37 cellular contexts compared by ENCODE assay signal in genomic region chr12:30626847-30627246, GRCh38.
"Had no signal": no experiment of that assay in that cellular context is flagged by ENCODE, and none has a peak within 500 bp of the region (broad histone marks: within the 10 kb centered on the region; RNA-seq: fewer than 3 reads in every experiment).

No MANE protein-coding gene starts in this region.

- ATAC-seq: activated CD8-positive, alpha-beta T cell treated with anti-CD3 and anti-CD28 coated beads for 36 hours; activated naive CD4-positive, alpha-beta T cell treated with anti-CD3 and anti-CD28 coated beads, Interleukin-2, amount 50 U/mL, for 72 hours; activated T-cell treated with anti-CD3 and anti-CD28 coated beads, Interleukin-2, amount 50 U/mL, for 4 hours; activated T-cell treated with anti-CD3 and anti-CD28 coated beads, Interleukin-2, amount 50 U/mL, for 72 hours; activated T-helper 17 cell treated with anti-CD3 and anti-CD28 coated beads, Interleukin-2, amount 50 U/mL, for 72 hours; body of pancreas had no signal

- H3K27me3 Mint-ChIP-seq: activated CD4-positive, alpha-beta memory T cell treated with anti-CD3 and anti-CD28 coated beads for 36 hours; activated CD4-positive, alpha-beta T cell treated with anti-CD3 and anti-CD28 coated beads, Interleukin-2, amount 10 ng/mL, durations not matched to agents 24 days and 14 days; activated CD8-positive, alpha-beta T cell treated with anti-CD3 and anti-CD28 coated beads for 36 hours; activated naive CD8-positive, alpha-beta T cell treated with anti-CD3 and anti-CD28 coated beads for 36 hours; activated T-helper 17 cell treated with anti-CD3 and anti-CD28 coated beads, Interleukin-2, amount 50 U/mL, for 72 hours had no signal

- H3K9me3 ChIP-seq: adrenal gland, body of pancreas, breast epithelium had no signal

- H3K36me3 ChIP-seq: breast epithelium had no signal

- H3K27ac Mint-ChIP-seq: activated CD4-positive, alpha-beta memory T cell treated with anti-CD3 and anti-CD28 coated beads for 36 hours; activated CD4-positive, alpha-beta T cell treated with anti-CD3 and anti-CD28 coated beads, Interleukin-2, amount 10 ng/mL, durations not matched to agents 24 days and 14 days; activated CD8-positive, alpha-beta T cell treated with anti-CD3 and anti-CD28 coated beads for 36 hours; activated naive CD4-positive, alpha-beta T cell treated with anti-CD3 and anti-CD28 coated beads for 36 hours; activated naive CD4-positive, alpha-beta T cell treated with anti-CD3 and anti-CD28 coated beads, Interleukin-2, amount 50 U/mL, for 72 hours; activated naive CD8-positive, alpha-beta T cell treated with anti-CD3 and anti-CD28 coated beads for 36 hours; activated T-cell treated with anti-CD3 and anti-CD28 coated beads, Interleukin-2, amount 50 U/mL, for 72 hours; activated T-helper 1 cell treated with anti-CD3 and anti-CD28 coated beads, Interleukin-12 subunit alpha, Interleukin-12 subunit beta, Interleukin-2, Interleukin-4 antibody, amounts not matched to agents 30 ng/mL and 10 ng/mL and 1 ng/mL, durations not matched to agents 14 hours and 24 hours and 36 hours; activated T-helper 17 cell treated with anti-CD3 and anti-CD28 coated beads, Interleukin-2, amount 50 U/mL, for 72 hours; T-helper 1 cell treated with Interleukin-12 subunit alpha and Interleukin-12 subunit beta and Interleukin-4 antibody, amounts not matched to agents 30 μg/mL and 1 μg/mL, for 36 hours; T-helper 2 cell treated with Interferon-gamma antibody and Interleukin-4, amounts not matched to agents 5 μg/mL and 100 μg/mL, for 36 hours had no signal

- H3K27ac ChIP-seq: adrenal gland, body of pancreas, brain microvascular endothelial cell, breast epithelium, VCaP had no signal

- H3K9me3 Mint-ChIP-seq: activated CD4-positive, alpha-beta memory T cell treated with anti-CD3 and anti-CD28 coated beads for 36 hours; activated CD4-positive, alpha-beta T cell treated with anti-CD3 and anti-CD28 coated beads, Interleukin-2, amount 10 ng/mL, durations not matched to agents 24 days and 14 days; activated CD8-positive, alpha-beta T cell treated with anti-CD3 and anti-CD28 coated beads for 36 hours; activated naive CD4-positive, alpha-beta T cell treated with anti-CD3 and anti-CD28 coated beads for 36 hours; activated naive CD4-positive, alpha-beta T cell treated with anti-CD3 and anti-CD28 coated beads, Interleukin-2, amount 50 U/mL, for 72 hours; activated naive CD8-positive, alpha-beta T cell treated with anti-CD3 and anti-CD28 coated beads for 36 hours; activated T-cell treated with anti-CD3 and anti-CD28 coated beads, Interleukin-2, amount 50 U/mL, for 4 hours; activated T-cell treated with anti-CD3 and anti-CD28 coated beads, Interleukin-2, amount 50 U/mL, for 72 hours; activated T-helper 1 cell treated with anti-CD3 and anti-CD28 coated beads, Interleukin-12 subunit alpha, Interleukin-12 subunit beta, Interleukin-2, Interleukin-4 antibody, amounts not matched to agents 30 ng/mL and 10 ng/mL and 1 ng/mL, durations not matched to agents 14 hours and 24 hours and 36 hours; activated T-helper 17 cell treated with anti-CD3 and anti-CD28 coated beads, Interleukin-2, amount 50 U/mL, for 72 hours; T-helper 1 cell treated with Interleukin-12 subunit alpha and Interleukin-12 subunit beta and Interleukin-4 antibody, amounts not matched to agents 30 μg/mL and 1 μg/mL, for 36 hours; T-helper 2 cell treated with Interferon-gamma antibody and Interleukin-4, amounts not matched to agents 5 μg/mL and 100 μg/mL, for 36 hours had no signal

- DNase-seq: activated CD4-positive, alpha-beta memory T cell treated with anti-CD3 and anti-CD28 coated beads for 36 hours; activated CD4-positive, alpha-beta T cell treated with anti-CD3 and anti-CD28 coated beads for 4 hours; activated CD4-positive, alpha-beta T cell treated with anti-CD3 and anti-CD28 coated beads, Interleukin-2, amount 10 ng/mL, durations not matched to agents 24 days and 14 days; activated CD4-positive, alpha-beta T cell treated with anti-CD3 and anti-CD28 coated beads, Interleukin-2, amount 50 U/mL, for 1 hour; activated CD4-positive, alpha-beta T cell treated with anti-CD3 and anti-CD28 coated beads, Interleukin-2, amount 50 U/mL, for 4 hours; activated CD4-positive, CD25-positive, alpha-beta regulatory T cell treated with anti-CD3 and anti-CD28 coated beads, Interleukin-2, amount 50 U/mL, for 72 hours; activated CD8-positive, alpha-beta memory T cell treated with anti-CD3 and anti-CD28 coated beads, Interleukin-2, amount 50 U/mL, for 4 hours; activated CD8-positive, alpha-beta T cell treated with anti-CD3 and anti-CD28 coated beads for 36 hours; activated effector memory CD4-positive, alpha-beta T cell treated with anti-CD3 and anti-CD28 coated beads, Interleukin-2, amount 50 U/mL, for 16 hours; activated gamma-delta T cell treated with Interleukin-2 at 50 U/mL for 16 hours; activated naive CD4-positive, alpha-beta T cell; activated naive CD4-positive, alpha-beta T cell treated with anti-CD3 and anti-CD28 coated beads for 36 hours; activated naive CD4-positive, alpha-beta T cell treated with anti-CD3 and anti-CD28 coated beads, Interleukin-2, amount 50 U/mL, for 16 hours; activated naive CD8-positive, alpha-beta T cell treated with anti-CD3 and anti-CD28 coated beads for 36 hours; activated T-cell treated with anti-CD3 and anti-CD28 coated beads for 4 hours; activated T-cell treated with anti-CD3 and anti-CD28 coated beads, Interleukin-2, amount 50 U/mL, for 1 hour; activated T-cell treated with anti-CD3 and anti-CD28 coated beads, Interleukin-2, amount 50 U/mL, for 4 hours; activated T-cell treated with anti-CD3 and anti-CD28 coated beads, Interleukin-2, amount 50 U/mL, for 72 hours; adrenal gland; amniotic stem cell; aorta; body of pancreas; brain microvascular endothelial cell; central memory CD4-positive, alpha-beta T cell; SW 1271; T-helper 1 cell; T-helper 2 cell; T-helper 9 cell had no signal

- H3K4me3 ChIP-seq: adrenal gland, body of pancreas, breast epithelium had no signal

- FAIRE-seq: astrocyte, TTC549 had no signal

- H3K4me3 Mint-ChIP-seq: activated CD4-positive, alpha-beta memory T cell treated with anti-CD3 and anti-CD28 coated beads for 36 hours; activated CD4-positive, alpha-beta T cell treated with anti-CD3 and anti-CD28 coated beads, Interleukin-2, amount 10 ng/mL, durations not matched to agents 24 days and 14 days; activated CD8-positive, alpha-beta T cell treated with anti-CD3 and anti-CD28 coated beads for 36 hours; activated naive CD4-positive, alpha-beta T cell treated with anti-CD3 and anti-CD28 coated beads for 36 hours; activated naive CD8-positive, alpha-beta T cell treated with anti-CD3 and anti-CD28 coated beads for 36 hours; activated T-cell treated with anti-CD3 and anti-CD28 coated beads, Interleukin-2, amount 50 U/mL, for 4 hours; activated T-cell treated with anti-CD3 and anti-CD28 coated beads, Interleukin-2, amount 50 U/mL, for 72 hours; activated T-helper 1 cell treated with anti-CD3 and anti-CD28 coated beads, Interleukin-12 subunit alpha, Interleukin-12 subunit beta, Interleukin-2, Interleukin-4 antibody, amounts not matched to agents 30 ng/mL and 10 ng/mL and 1 ng/mL, durations not matched to agents 14 hours and 24 hours and 36 hours; activated T-helper 17 cell treated with anti-CD3 and anti-CD28 coated beads, Interleukin-2, amount 50 U/mL, for 72 hours; T-helper 1 cell treated with Interleukin-12 subunit alpha and Interleukin-12 subunit beta and Interleukin-4 antibody, amounts not matched to agents 30 μg/mL and 1 μg/mL, for 36 hours; T-helper 2 cell treated with Interferon-gamma antibody and Interleukin-4, amounts not matched to agents 5 μg/mL and 100 μg/mL, for 36 hours had no signal

- H3K4me1 ChIP-seq: adrenal gland, breast epithelium had no signal

- H3K27me3 ChIP-seq: adrenal gland, body of pancreas, brain microvascular endothelial cell, breast epithelium had no signal
